In the genomic region with DNA sequence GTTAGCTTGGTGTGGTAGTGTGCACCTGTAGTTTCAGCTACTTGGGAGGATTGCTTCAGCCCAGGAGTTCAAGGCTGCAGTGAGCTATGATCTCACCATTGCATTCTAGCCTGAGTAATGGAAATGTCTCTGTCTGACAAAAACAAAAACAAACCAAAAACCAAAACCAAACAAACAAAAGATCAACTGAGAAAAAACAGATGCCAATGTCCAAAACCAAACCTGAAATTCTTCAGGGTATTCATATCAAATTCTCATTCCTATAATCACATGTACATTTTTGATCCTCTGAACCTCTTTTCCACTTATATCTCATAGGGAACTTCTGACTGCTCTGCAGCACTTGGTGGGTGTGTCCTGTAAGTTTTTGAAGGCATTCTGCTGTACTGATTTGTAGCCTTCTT, we compare ENCODE assay signal across 14 cellular contexts.
A peak's percentile ranks its signal among the peaks of the same experiment; 100 is the strongest.
DNase-seq lines count a peak whose midpoint lies in the region; ATAC-seq, FAIRE-seq and TF ChIP-seq lines count a peak whose summit lies in the region.
"Had no signal": no experiment of that assay in that cellular context is flagged by ENCODE, and none has a peak within 500 bp of the region (broad histone marks: within the 10 kb centered on the region; RNA-seq: fewer than 3 reads in every experiment).

No MANE protein-coding gene starts in this region.

- peaks cover 89% of the 10 kb centered on the region for H3K4me1 ChIP-seq in DND-41 (ENCODE audit: insufficient read depth, low read length)
- peaks cover 57% of the 10 kb centered on the region for H3K4me1 ChIP-seq in astrocyte (ENCODE audit: insufficient read depth, low read length)
- peaks cover 2 to 9% (median 7%) of the 10 kb centered on the region in 4 donors for H3K4me1 ChIP-seq in liver (ENCODE audit: control insufficient read depth in 4 of 4, insufficient read depth in 4 of 4, low read length in 3 of 4)
- H3K4me1 ChIP-seq: thyroid gland had no signal

- H3K27ac Mint-ChIP-seq in HFFc6 (peak overlapping the region; percentile 53), astrocyte (ENCODE audit: unreplicated experiment) (peak overlapping the region; percentile 6)

- H3K79me2 ChIP-seq in DND-41 (ENCODE audit: insufficient read depth, low read length), result peaks cover 100% of the 10 kb centered on the region
- peaks cover 82% of the 10 kb centered on the region for H3K79me2 ChIP-seq in astrocyte (ENCODE audit: insufficient read depth, low read length)

- DNase-seq in DND-41 (no peak), HFFc6 (no peak), astrocyte (ENCODE audit: low read depth) (no peak), HEK293T (ENCODE audit: extremely low spot score) (no peak), pons (ENCODE audit: low spot score) (no peak), mucosa of gallbladder (ENCODE audit: low spot score) (no peak)
- DNase-seq: activated naive CD4-positive, alpha-beta T cell treated with anti-CD3 and anti-CD28 coated beads, Interleukin-2, amount 50 U/mL, for 16 hours; kidney; NCI-H1048; SHP77; thyroid gland had no signal

- H3K4me3 ChIP-seq in DND-41 (ENCODE audit: low read depth in 1 of 2, low read length in 2 of 2) (no peak overlapping the region), astrocyte (ENCODE audit: insufficient read depth, low read depth, low read length) (no peak overlapping the region), liver (ENCODE audit: low read depth in 1 of 3, low read length in 3 of 3) (no peak overlapping the region)
- H3K4me3 ChIP-seq: BLaER1 treated with 17β-estradiol and CSF1 and Interleukin-3, amounts not matched to agents 10 nM and 100 nM; thyroid gland had no signal

- H3K27me3 ChIP-seq in DND-41 (ENCODE audit: insufficient read depth, low read length, poor library complexity) (no peaks in the 10 kb centered on the region), astrocyte (ENCODE audit: insufficient read depth, low read length) (no peaks in the 10 kb centered on the region), liver (ENCODE audit: control insufficient read depth in 4 of 4, insufficient read depth in 4 of 4, low read length in 3 of 4) (no peaks in the 10 kb centered on the region)
- H3K27me3 ChIP-seq: BLaER1 treated with 17β-estradiol and CSF1 and Interleukin-3, amounts not matched to agents 10 nM and 100 nM; thyroid gland had no signal

- H4K20me1 ChIP-seq in DND-41 (ENCODE audit: insufficient read depth, low read length) (no peaks in the 10 kb centered on the region), astrocyte (ENCODE audit: insufficient read depth, low read length) (peaks cover 4% of the 10 kb centered on the region)
- H4K20me1 ChIP-seq: BLaER1 treated with 17β-estradiol and CSF1 and Interleukin-3, amounts not matched to agents 10 nM and 100 nM had no signal

- H3K4me2 ChIP-seq in DND-41 (ENCODE audit: insufficient read depth, low read length) (no peak overlapping the region), astrocyte (ENCODE audit: low read length) (no peak overlapping the region)

- H3K9me3 Mint-ChIP-seq in HFFc6, result peaks cover 4% of the 10 kb centered on the region; the same call in 1 of the 2 replicates
- no peaks in the 10 kb centered on the region for H3K9me3 Mint-ChIP-seq in astrocyte (ENCODE audit: unreplicated experiment)

- no peak for ATAC-seq in DND-41 (ENCODE audit: insufficient read depth, low read depth)

- H3K36me3 ChIP-seq in DND-41 (ENCODE audit: insufficient read depth, low read length) (peaks cover 93% of the 10 kb centered on the region), astrocyte (ENCODE audit: insufficient read depth, low read length) (peaks cover under 1% of the 10 kb centered on the region), liver (ENCODE audit: control insufficient read depth in 4 of 4, insufficient read depth in 3 of 4, low read depth in 1 of 4, low read length in 3 of 4) (no peaks in the 10 kb centered on the region)
- H3K36me3 ChIP-seq: thyroid gland had no signal

- H3K4me1 Mint-ChIP-seq in HFFc6 (ENCODE audit: low read depth) (peaks cover 87% of the 10 kb centered on the region), astrocyte (ENCODE audit: low read depth, unreplicated experiment) (peaks cover 56% of the 10 kb centered on the region)

- H3K27me3 Mint-ChIP-seq in HFFc6 (ENCODE audit: insufficient read depth) (no peaks in the 10 kb centered on the region), astrocyte (ENCODE audit: low read depth, unreplicated experiment) (no peaks in the 10 kb centered on the region)

- H2AFZ ChIP-seq in DND-41 (ENCODE audit: low read depth, low read length) (no peak overlapping the region), astrocyte (ENCODE audit: low read depth, low read length) (no peak overlapping the region)

- TF ChIP-seq RAD21 in liver (IDR thresholded peaks at IDR 0.05), result no peak

- POLR2A ChIA-PET in HEK293T (lab: Yijun Ruan, JAX), result no interaction called here

- CTCF ChIA-PET in HEK293T (lab: Yijun Ruan, JAX), result no interaction called here

- no peak overlapping the region for H3K9ac ChIP-seq in DND-41 (ENCODE audit: low read depth, low read length)
- no peak overlapping the region for H3K9ac ChIP-seq in astrocyte (ENCODE audit: low read length)
- no peak overlapping the region for H3K9ac ChIP-seq in liver (ENCODE audit: low read depth in 1 of 2, low read length in 2 of 2)
- H3K9ac ChIP-seq: BLaER1 treated with 17β-estradiol and CSF1 and Interleukin-3, amounts not matched to agents 10 nM and 100 nM had no signal

- H3K27ac ChIP-seq in DND-41 (ENCODE audit: low read length) (peak overlapping the region; percentile 65), astrocyte (ENCODE audit: low read depth, low read length) (peak overlapping the region; percentile 96), liver (ENCODE audit: low read depth in 1 of 2, low read length in 2 of 2) (no peak overlapping the region)
- H3K27ac ChIP-seq: BLaER1 treated with 17β-estradiol and CSF1 and Interleukin-3, amounts not matched to agents 10 nM and 100 nM; thyroid gland had no signal

- H3K36me3 Mint-ChIP-seq in HFFc6 (ENCODE audit: low read depth) (peaks cover 42% of the 10 kb centered on the region), astrocyte (ENCODE audit: low read depth, unreplicated experiment) (peaks cover 12% of the 10 kb centered on the region)

- no peak for FAIRE-seq in astrocyte (lab: Jason Lieb, UNC)
- FAIRE-seq: kidney, TTC549 had no signal

- H3K9me3 ChIP-seq in DND-41 (ENCODE audit: insufficient read depth, low read length, severe bottlenecking), result no peaks in the 10 kb centered on the region
- H3K9me3 ChIP-seq in astrocyte (ENCODE audit: insufficient read depth, low read depth, low read length), result no peaks in the 10 kb centered on the region
- no peaks in the 10 kb centered on the region for H3K9me3 ChIP-seq in liver (ENCODE audit: control insufficient read depth in 4 of 4, low read length in 3 of 4)
- H3K9me3 ChIP-seq: thyroid gland had no signal

- H3K4me3 Mint-ChIP-seq in HFFc6 (peak overlapping the region; percentile 39), astrocyte (ENCODE audit: unreplicated experiment) (no peak overlapping the region)

- TF ChIP-seq CTCF in DND-41 (IDR thresholded peaks at IDR 0.05; ENCODE audit: borderline replicate concordance, extremely low read depth, low read length, poor library complexity, severe bottlenecking) (no peak), HFFc6 (IDR thresholded peaks at IDR 0.05) (no peak), astrocyte (IDR thresholded peaks at IDR 0.05; ENCODE audit: insufficient read depth, low read depth, low read length) (no peak), liver (IDR thresholded peaks at IDR 0.05; ENCODE audit: low read depth, low read length, missing input control) (no peak)

TF ChIP-seq in liver, 16 proteins besides CTCF, POLR2A, EP300 and RAD21 (continues in another document):
- TF ChIP-seq RXRA (IDR thresholded peaks at IDR 0.05), result no peak

TF ChIP-seq in HEK293T, 16 proteins besides CTCF, POLR2A, EP300 and RAD21:
- TF ChIP-seq SP1 (IDR thresholded peaks at IDR 0.05), result no peak
- no peak for TF ChIP-seq HDGF (IDR thresholded peaks at IDR 0.05; ENCODE audit: borderline replicate concordance)
- TF ChIP-seq TARDBP (IDR thresholded peaks at IDR 0.05), result no peak
- no peak for TF ChIP-seq FOXK2 (IDR thresholded peaks at IDR 0.05)
- TF ChIP-seq ZNF384 (IDR thresholded peaks at IDR 0.05), result no peak
- TF ChIP-seq ELF4 (IDR thresholded peaks at IDR 0.05), result no peak
- no peak for TF ChIP-seq CTBP1 (IDR thresholded peaks at IDR 0.05; ENCODE audit: borderline replicate concordance)
- no peak for TF ChIP-seq FOXA1 (IDR thresholded peaks at IDR 0.05)
- TF ChIP-seq ARNT (IDR thresholded peaks at IDR 0.05), result no peak
- TF ChIP-seq BHLHE40 (IDR thresholded peaks at IDR 0.05; ENCODE audit: borderline replicate concordance), result no peak

Comparison
In these comparisons a context has a peak if more than half of its experiments do, and no peak if none do; other contexts are left out.
1. H3K27ac ChIP-seq: peak in DND-41 (single experiment) and astrocyte (single experiment); none in liver (0 of 2).